25 cellular contexts compared by ENCODE assay signal in genomic region chr10:12476661-12477060, GRCh38.
"Had no signal": no experiment of that assay in that cellular context is flagged by ENCODE, and none has a peak within 500 bp of the region (broad histone marks: within the 10 kb centered on the region; RNA-seq: fewer than 3 reads in every experiment).

No MANE protein-coding gene starts in this region.

- H3K27ac ChIP-seq: brain microvascular endothelial cell, cardiac muscle cell, Peyer's patch, RWPE1, SJSA1 had no signal

- ATAC-seq: activated T-cell treated with anti-CD3 and anti-CD28 coated beads, Interleukin-2, amount 50 U/mL, for 4 hours; SK-N-SH treated with all-trans-retinoic acid at 6 μM for 48 hours; WTC11 had no signal

- H3K27me3 ChIP-seq: brain microvascular endothelial cell, cardiac muscle cell, Peyer's patch, SJSA1 had no signal

- H3K4me3 Mint-ChIP-seq: activated naive CD8-positive, alpha-beta T cell treated with anti-CD3 and anti-CD28 coated beads for 36 hours; activated T-cell treated with anti-CD3 and anti-CD28 coated beads, Interleukin-2, amount 50 U/mL, for 4 hours; WTC11 had no signal

- H3K27me3 Mint-ChIP-seq: activated naive CD8-positive, alpha-beta T cell treated with anti-CD3 and anti-CD28 coated beads for 36 hours had no signal

- H3K36me3 ChIP-seq: brain microvascular endothelial cell, cardiac muscle cell, Peyer's patch, SJSA1 had no signal

- H3K9me3 ChIP-seq: Peyer's patch had no signal

- H3K4me3 ChIP-seq: cardiac muscle cell, Peyer's patch, SJSA1 had no signal

- H3K9me3 Mint-ChIP-seq: activated naive CD8-positive, alpha-beta T cell treated with anti-CD3 and anti-CD28 coated beads for 36 hours had no signal

- H3K4me1 ChIP-seq: Peyer's patch, SJSA1 had no signal

- H3K27ac Mint-ChIP-seq: activated naive CD8-positive, alpha-beta T cell treated with anti-CD3 and anti-CD28 coated beads for 36 hours; WTC11 had no signal

- H3K4me1 Mint-ChIP-seq: WTC11 had no signal

- DNase-seq: activated CD4-positive, alpha-beta T cell treated with anti-CD3 and anti-CD28 coated beads for 48 hours; activated CD4-positive, alpha-beta T cell treated with anti-CD3 and anti-CD28 coated beads, Interleukin-2, amount 50 U/mL, for 4 hours; activated CD4-positive, CD25-positive, alpha-beta regulatory T cell treated with anti-CD3 and anti-CD28 coated beads, Interleukin-2, amount 50 U/mL, for 72 hours; activated CD8-positive, alpha-beta memory T cell treated with anti-CD3 and anti-CD28 coated beads for 24 hours; activated effector memory CD4-positive, alpha-beta T cell treated with anti-CD3 and anti-CD28 coated beads, Interleukin-2, amount 50 U/mL, for 16 hours; activated naive CD4-positive, alpha-beta T cell treated with Interleukin-2 at 50 U/mL for 16 hours; activated naive CD8-positive, alpha-beta T cell treated with anti-CD3 and anti-CD28 coated beads for 36 hours; activated T-cell treated with anti-CD3 and anti-CD28 coated beads, Interleukin-2, amount 50 U/mL, for 4 hours; brain microvascular endothelial cell; Kasumi-1; KBM-7; NCI-H1048; NCI-H146; NCI-H187 treated with DMSO at 0.1 percent for 48 hours; NCI-H2081 treated with DMSO at 0.1 percent for 48 hours; NCI-H526; NCI-H774; Peyer's patch; Right ventricle myocardium superior; SW 1271 had no signal
